In the genomic region with DNA sequence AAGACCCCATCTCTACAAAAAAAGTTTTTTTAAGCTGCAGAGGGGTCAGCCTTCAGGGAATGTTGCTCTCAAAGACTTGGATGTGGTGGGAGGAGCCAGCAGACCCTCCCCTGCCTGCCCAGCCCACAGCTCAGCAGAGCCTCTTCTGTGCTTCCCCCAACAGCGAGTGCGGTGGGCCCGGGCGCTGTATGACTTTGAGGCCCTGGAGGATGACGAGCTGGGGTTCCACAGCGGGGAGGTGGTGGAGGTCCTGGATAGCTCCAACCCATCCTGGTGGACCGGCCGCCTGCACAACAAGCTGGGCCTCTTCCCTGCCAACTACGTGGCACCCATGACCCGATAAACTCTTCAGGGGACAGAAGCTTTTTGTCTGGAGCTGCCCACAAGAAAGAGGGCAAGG, we compare ENCODE assay signal across 36 cellular contexts. TPM values are rescaled to one million over a fixed set of nuclear protein-coding genes. Genes with fewer than 3 reads are reported as not detected.
"Had no signal": no experiment of that assay in that cellular context is flagged by ENCODE, and none has a peak within 500 bp of the region (broad histone marks: within the 10 kb centered on the region; RNA-seq: fewer than 3 reads in every experiment).

No MANE protein-coding gene starts in this region.

- H3K36me3 ChIP-seq: brain microvascular endothelial cell, esophagus muscularis mucosa, gastrocnemius medialis, heart left ventricle, WERI-Rb-1 had no signal

- H3K27ac Mint-ChIP-seq: activated B cell treated with CpG ODN at 0.5 μM for 24 hours; activated T-helper 1 cell treated with anti-CD3 and anti-CD28 coated beads, Interleukin-12 subunit alpha, Interleukin-12 subunit beta, Interleukin-2, Interleukin-4 antibody, amounts not matched to agents 30 ng/mL and 10 ng/mL and 1 ng/mL, durations not matched to agents 14 hours and 24 hours and 36 hours; activated T-helper 2 cell treated with anti-CD3 and anti-CD28 coated beads, Interferon-gamma antibody, Interleukin-2, Interleukin-4, amounts not matched to agents 10 μg/mL and 5 μg/mL and 100 μg/mL, durations not matched to agents 14 hours and 24 hours and 36 hours; dendritic cell treated with granulocyte-macrophage colony-stimulating factor and Interleukin-4, amounts not matched to agents 40 ng/mL and 50 ng/mL, for 4 days; T-helper 17 cell; T-helper 2 cell treated with Interferon-gamma antibody and Interleukin-4, amounts not matched to agents 5 μg/mL and 100 μg/mL, for 36 hours had no signal

- DNase-seq: activated B cell treated with CpG ODN at 0.5 μM for 24 hours; activated CD4-positive, alpha-beta T cell treated with anti-CD3 and anti-CD28 coated beads for 48 hours; activated CD4-positive, alpha-beta T cell treated with anti-CD3 and anti-CD28 coated beads, Interleukin-2, amount 50 U/mL, for 1 hour; activated CD4-positive, alpha-beta T cell treated with anti-CD3 and anti-CD28 coated beads, Interleukin-2, amount 50 U/mL, for 48 hours; activated CD8-positive, alpha-beta memory T cell treated with anti-CD3 and anti-CD28 coated beads for 24 hours; activated CD8-positive, alpha-beta T cell treated with anti-CD3 and anti-CD28 coated beads for 36 hours; activated effector memory CD4-positive, alpha-beta T cell treated with anti-CD3 and anti-CD28 coated beads, Interleukin-2, amount 50 U/mL, for 16 hours; activated naive CD4-positive, alpha-beta T cell treated with anti-CD3 and anti-CD28 coated beads for 36 hours; activated T-cell treated with anti-CD3 and anti-CD28 coated beads, Interleukin-2, amount 50 U/mL, for 48 hours; amniotic stem cell; anterior cingulate cortex; brain microvascular endothelial cell; dorsolateral prefrontal cortex; effector memory CD8-positive, alpha-beta T cell; erythroblast; foreskin keratinocyte; gastrocnemius medialis; glutamatergic neuron; heart left ventricle; T-helper 1 cell; T-helper 17 cell; T1000; WERI-Rb-1 had no signal

- H3K4me1 ChIP-seq: foreskin keratinocyte had no signal

- H3K27me3 Mint-ChIP-seq: activated B cell treated with CpG ODN at 0.5 μM for 24 hours; activated CD8-positive, alpha-beta T cell treated with anti-CD3 and anti-CD28 coated beads for 36 hours; activated naive CD4-positive, alpha-beta T cell treated with anti-CD3 and anti-CD28 coated beads, Interleukin-2, amount 50 U/mL, for 24 hours; central memory CD8-positive, alpha-beta T cell; effector memory CD8-positive, alpha-beta T cell; T-helper 17 cell had no signal

- H3K4me3 ChIP-seq: coronary artery, dorsolateral prefrontal cortex, esophagus muscularis mucosa, gastrocnemius medialis, heart left ventricle had no signal

- ATAC-seq: activated CD4-positive, CD25-positive, alpha-beta regulatory T cell treated with anti-CD3 and anti-CD28 coated beads, Interleukin-2, amount 50 U/mL, for 24 hours; activated CD8-positive, alpha-beta T cell treated with anti-CD3 and anti-CD28 coated beads for 36 hours; effector memory CD8-positive, alpha-beta T cell; foreskin keratinocyte; gastrocnemius medialis; heart left ventricle; T-helper 17 cell had no signal

- H3K9me3 Mint-ChIP-seq: activated B cell treated with CpG ODN at 0.5 μM for 24 hours; activated CD8-positive, alpha-beta T cell treated with anti-CD3 and anti-CD28 coated beads for 36 hours; activated naive CD4-positive, alpha-beta T cell treated with anti-CD3 and anti-CD28 coated beads for 36 hours; activated naive CD4-positive, alpha-beta T cell treated with anti-CD3 and anti-CD28 coated beads, Interleukin-2, amount 50 U/mL, for 24 hours; activated T-helper 1 cell treated with anti-CD3 and anti-CD28 coated beads, Interleukin-12 subunit alpha, Interleukin-12 subunit beta, Interleukin-2, Interleukin-4 antibody, amounts not matched to agents 30 ng/mL and 10 ng/mL and 1 ng/mL, durations not matched to agents 14 hours and 24 hours and 36 hours; activated T-helper 2 cell treated with anti-CD3 and anti-CD28 coated beads, Interferon-gamma antibody, Interleukin-2, Interleukin-4, amounts not matched to agents 10 μg/mL and 5 μg/mL and 100 μg/mL, durations not matched to agents 14 hours and 24 hours and 36 hours; central memory CD8-positive, alpha-beta T cell; dendritic cell treated with granulocyte-macrophage colony-stimulating factor and Interleukin-4, amounts not matched to agents 40 ng/mL and 50 ng/mL, for 4 days; effector memory CD8-positive, alpha-beta T cell; T-helper 2 cell treated with Interferon-gamma antibody and Interleukin-4, amounts not matched to agents 5 μg/mL and 100 μg/mL, for 36 hours had no signal

- H3K9me3 ChIP-seq: esophagus muscularis mucosa, gastrocnemius medialis, heart left ventricle had no signal

- H3K27ac ChIP-seq: brain microvascular endothelial cell, coronary artery, dorsolateral prefrontal cortex, esophagus muscularis mucosa, foreskin keratinocyte, gastrocnemius medialis, heart left ventricle, WERI-Rb-1 had no signal

- FAIRE-seq: astrocyte had no signal

- H3K4me3 Mint-ChIP-seq: activated B cell treated with CpG ODN at 0.5 μM for 24 hours; activated CD8-positive, alpha-beta T cell treated with anti-CD3 and anti-CD28 coated beads for 36 hours; activated naive CD4-positive, alpha-beta T cell treated with anti-CD3 and anti-CD28 coated beads for 36 hours; activated naive CD4-positive, alpha-beta T cell treated with anti-CD3 and anti-CD28 coated beads, Interleukin-2, amount 50 U/mL, for 24 hours; activated T-helper 1 cell treated with anti-CD3 and anti-CD28 coated beads, Interleukin-12 subunit alpha, Interleukin-12 subunit beta, Interleukin-2, Interleukin-4 antibody, amounts not matched to agents 30 ng/mL and 10 ng/mL and 1 ng/mL, durations not matched to agents 14 hours and 24 hours and 36 hours; central memory CD8-positive, alpha-beta T cell; dendritic cell treated with granulocyte-macrophage colony-stimulating factor and Interleukin-4, amounts not matched to agents 40 ng/mL and 50 ng/mL, for 4 days; effector memory CD8-positive, alpha-beta T cell; T-helper 17 cell; T-helper 2 cell treated with Interferon-gamma antibody and Interleukin-4, amounts not matched to agents 5 μg/mL and 100 μg/mL, for 36 hours had no signal

- H3K4me1 Mint-ChIP-seq: activated B cell treated with CpG ODN at 0.5 μM for 24 hours had no signal

RNA-seq across cellular contexts. Expression of a gene that starts 10.5 kb away (rescaled TPM):
- total RNA-seq: astrocyte, bronchial epithelial cell, cardiac septum, cerebellum, esophagus muscularis mucosa, foreskin keratinocyte, gastrocnemius medialis had no signal
- polyA plus RNA-seq: foreskin keratinocyte, heart left ventricle had no signal
